21 cellular contexts compared by ENCODE assay signal in the genomic region with DNA sequence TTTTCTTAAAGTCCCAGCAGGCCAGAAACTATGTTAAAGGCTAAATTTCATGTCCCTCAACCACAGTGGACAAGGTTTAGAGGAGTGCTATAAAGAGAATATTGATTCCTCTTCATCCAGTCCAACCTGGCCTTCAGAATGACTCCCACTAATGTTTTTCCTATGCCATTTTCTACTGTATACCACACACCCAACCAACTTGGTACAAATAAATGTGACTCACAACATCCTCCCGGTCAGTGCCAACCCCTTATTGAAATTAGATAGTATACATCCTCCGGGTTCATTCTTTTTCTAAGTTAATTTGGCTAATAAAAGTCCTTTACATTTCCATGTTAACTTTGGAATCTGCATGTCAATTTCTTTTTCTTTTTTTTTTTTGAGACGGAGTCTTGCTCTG.
DNase-seq lines count a peak whose midpoint lies in the region; ATAC-seq and TF ChIP-seq lines count a peak whose summit lies in the region.
"Had no signal": no experiment of that assay in that cellular context is flagged by ENCODE, and none has a peak within 500 bp of the region (broad histone marks: within the 10 kb centered on the region; RNA-seq: fewer than 3 reads in every experiment).

No MANE protein-coding gene starts in this region.

- H3K27ac Mint-ChIP-seq in GM23338 (no peak overlapping the region), mesothelial cell of epicardium (peak overlapping the region; percentile 69)
- H3K27ac Mint-ChIP-seq: CD4-positive, alpha-beta T cell had no signal

- H3K79me2 ChIP-seq in GM23338 (replicated peaks; ENCODE audit: insufficient read depth): no peaks in the 10 kb centered on the region

- H2AFZ ChIP-seq in GM23338: no peak overlapping the region

- peaks cover 5% of the 10 kb centered on the region; the same call in 2 of the 3 replicates for H3K9me3 Mint-ChIP-seq in GM23338
- H3K9me3 Mint-ChIP-seq in mesothelial cell of epicardium: peaks cover 7% of the 10 kb centered on the region
- H3K9me3 Mint-ChIP-seq: CD4-positive, alpha-beta T cell had no signal

- H3K4me1 ChIP-seq in GM23338 (ENCODE audit: insufficient read depth): peaks cover 59% of the 10 kb centered on the region
- H3K4me1 ChIP-seq: BLaER1, Peyer's patch had no signal

- no peaks in the 10 kb centered on the region; the same call in 1 of the 3 replicates for H3K36me3 Mint-ChIP-seq in GM23338 (ENCODE audit: low read depth)
- H3K36me3 Mint-ChIP-seq in mesothelial cell of epicardium: no peaks in the 10 kb centered on the region

- H3K4me2 ChIP-seq in GM23338: peak overlapping the region; percentile 8; the same call in 1 of the 2 replicates
- H3K4me2 ChIP-seq: BLaER1 had no signal

- no peak for ATAC-seq in GM23338

- H3K27ac ChIP-seq in GM23338 (ENCODE audit: low read depth): no peak overlapping the region
- H3K27ac ChIP-seq: BLaER1, Peyer's patch had no signal

- no peaks in the 10 kb centered on the region for H3K9me2 ChIP-seq in GM23338 (ENCODE audit: insufficient read depth)

- no peaks in the 10 kb centered on the region for H3K27me3 ChIP-seq in GM23338 (ENCODE audit: insufficient read depth)
- H3K27me3 ChIP-seq: BLaER1, Peyer's patch had no signal

- TF ChIP-seq CTCF in GM23338 (conservative IDR thresholded peaks at IDR 0.05; ENCODE audit: low read depth in 2 of 2) (no peak), mesothelial cell of epicardium (IDR thresholded peaks at IDR 0.05; ENCODE audit: unreplicated experiment) (no peak)

- H3K4me3 Mint-ChIP-seq in GM23338: no peak overlapping the region
- H3K4me3 Mint-ChIP-seq in mesothelial cell of epicardium: no peak overlapping the region
- H3K4me3 Mint-ChIP-seq: CD4-positive, alpha-beta T cell had no signal

- H4K20me1 ChIP-seq in GM23338 (replicated peaks; ENCODE audit: insufficient read depth): no peaks in the 10 kb centered on the region
- H4K20me1 ChIP-seq: BLaER1 had no signal

- DNase-seq in GM23338 (ENCODE audit: low spot score): no peak
- peak; percentile 37 for DNase-seq in M059J (ENCODE audit: low read depth)
- peak; percentile 32 for DNase-seq in dermis blood vessel endothelial cell
- DNase-seq in mesothelial cell of epicardium (ENCODE audit: low spot score in 2 of 2, unreplicated experiment in 2 of 2): no peak
- DNase-seq in HT-29 (ENCODE audit: low spot score): no peak
- no peak for DNase-seq in A172 (ENCODE audit: low spot score)
- DNase-seq in stimulated activated CD4-positive, alpha-beta T cell treated with anti-CD3 and anti-CD28 coated beads, Interleukin-15, amount 100 ng/mL, for 24 hours: no peak
- DNase-seq: ACHN; CD4-positive, alpha-beta T cell; COR-L47; DMS79; KBM-7; NCI-H1092 treated with DMSO at 0.1 percent for 48 hours; NCI-H146; NCI-H2029; NCI-H226; NCI-H510A treated with DMSO at 0.1 percent for 48 hours; NCI-H774; Peyer's patch had no signal

- H3K36me3 ChIP-seq in GM23338 (ENCODE audit: insufficient read depth): no peaks in the 10 kb centered on the region
- H3K36me3 ChIP-seq: BLaER1, HAP-1, Peyer's patch had no signal

- H3K4me1 Mint-ChIP-seq in GM23338 (peaks cover 57% of the 10 kb centered on the region), mesothelial cell of epicardium (peaks cover 46% of the 10 kb centered on the region)

- H3F3A ChIP-seq in GM23338 (replicated peaks; ENCODE audit: low read depth): no peaks in the 10 kb centered on the region

- H3K27me3 Mint-ChIP-seq in GM23338 (ENCODE audit: insufficient read depth, low read depth, poor library complexity) (peaks cover 7% of the 10 kb centered on the region), mesothelial cell of epicardium (ENCODE audit: low read depth) (no peaks in the 10 kb centered on the region)
- H3K27me3 Mint-ChIP-seq: CD4-positive, alpha-beta T cell had no signal

- no peak overlapping the region for H3K4me3 ChIP-seq in GM23338
- H3K4me3 ChIP-seq: BLaER1, HAP-1, Peyer's patch had no signal

TF ChIP-seq in GM23338, 12 proteins besides CTCF, POLR2A, EP300 and RAD21 (continues in another document):
- TF ChIP-seq EZH2 (IDR thresholded peaks at IDR 0.05; ENCODE audit: low read depth, unreplicated experiment) (no peak), POLR2AphosphoS5 (IDR thresholded peaks at IDR 0.05; ENCODE audit: low read depth) (no peak), EZH2phosphoT487 (IDR thresholded peaks at IDR 0.05; ENCODE audit: unreplicated experiment) (no peak), JUNB (IDR thresholded peaks at IDR 0.05; ENCODE audit: unreplicated experiment) (no peak), CREB1 (CRISPR knock-in tag; IDR thresholded peaks at IDR 0.05; ENCODE audit: low read depth) (no peak), ZNF331 (CRISPR knock-in tag; IDR thresholded peaks at IDR 0.05; ENCODE audit: low read depth) (no peak)
- TF ChIP-seq, protein P1, sequence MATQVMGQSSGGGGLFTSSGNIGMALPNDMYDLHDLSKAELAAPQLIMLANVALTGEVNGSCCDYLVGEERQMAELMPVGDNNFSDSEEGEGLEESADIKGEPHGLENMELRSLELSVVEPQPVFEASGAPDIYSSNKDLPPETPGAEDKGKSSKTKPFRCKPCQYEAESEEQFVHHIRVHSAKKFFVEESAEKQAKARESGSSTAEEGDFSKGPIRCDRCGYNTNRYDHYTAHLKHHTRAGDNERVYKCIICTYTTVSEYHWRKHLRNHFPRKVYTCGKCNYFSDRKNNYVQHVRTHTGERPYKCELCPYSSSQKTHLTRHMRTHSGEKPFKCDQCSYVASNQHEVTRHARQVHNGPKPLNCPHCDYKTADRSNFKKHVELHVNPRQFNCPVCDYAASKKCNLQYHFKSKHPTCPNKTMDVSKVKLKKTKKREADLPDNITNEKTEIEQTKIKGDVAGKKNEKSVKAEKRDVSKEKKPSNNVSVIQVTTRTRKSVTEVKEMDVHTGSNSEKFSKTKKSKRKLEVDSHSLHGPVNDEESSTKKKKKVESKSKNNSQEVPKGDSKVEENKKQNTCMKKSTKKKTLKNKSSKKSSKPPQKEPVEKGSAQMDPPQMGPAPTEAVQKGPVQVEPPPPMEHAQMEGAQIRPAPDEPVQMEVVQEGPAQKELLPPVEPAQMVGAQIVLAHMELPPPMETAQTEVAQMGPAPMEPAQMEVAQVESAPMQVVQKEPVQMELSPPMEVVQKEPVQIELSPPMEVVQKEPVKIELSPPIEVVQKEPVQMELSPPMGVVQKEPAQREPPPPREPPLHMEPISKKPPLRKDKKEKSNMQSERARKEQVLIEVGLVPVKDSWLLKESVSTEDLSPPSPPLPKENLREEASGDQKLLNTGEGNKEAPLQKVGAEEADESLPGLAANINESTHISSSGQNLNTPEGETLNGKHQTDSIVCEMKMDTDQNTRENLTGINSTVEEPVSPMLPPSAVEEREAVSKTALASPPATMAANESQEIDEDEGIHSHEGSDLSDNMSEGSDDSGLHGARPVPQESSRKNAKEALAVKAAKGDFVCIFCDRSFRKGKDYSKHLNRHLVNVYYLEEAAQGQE (IDR thresholded peaks at IDR 0.05; ENCODE audit: unreplicated experiment): no peak
- TF ChIP-seq, protein P2, sequence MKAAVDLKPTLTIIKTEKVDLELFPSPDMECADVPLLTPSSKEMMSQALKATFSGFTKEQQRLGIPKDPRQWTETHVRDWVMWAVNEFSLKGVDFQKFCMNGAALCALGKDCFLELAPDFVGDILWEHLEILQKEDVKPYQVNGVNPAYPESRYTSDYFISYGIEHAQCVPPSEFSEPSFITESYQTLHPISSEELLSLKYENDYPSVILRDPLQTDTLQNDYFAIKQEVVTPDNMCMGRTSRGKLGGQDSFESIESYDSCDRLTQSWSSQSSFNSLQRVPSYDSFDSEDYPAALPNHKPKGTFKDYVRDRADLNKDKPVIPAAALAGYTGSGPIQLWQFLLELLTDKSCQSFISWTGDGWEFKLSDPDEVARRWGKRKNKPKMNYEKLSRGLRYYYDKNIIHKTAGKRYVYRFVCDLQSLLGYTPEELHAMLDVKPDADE (IDR thresholded peaks at IDR 0.05): no peak

Comparison
In these comparisons a context has a peak if more than half of its experiments do, and no peak if none do; other contexts are left out.
1. DNase-seq: peak in M059J (single experiment) and dermis blood vessel endothelial cell (single experiment); none in GM23338 (single experiment), mesothelial cell of epicardium (0 of 2), HT-29 (single experiment), A172 (single experiment) and stimulated activated CD4-positive, alpha-beta T cell treated with anti-CD3 and anti-CD28 coated beads, Interleukin-15, amount 100 ng/mL, for 24 hours (single experiment).